Comparison of ENCODE assay signal across 10 cellular contexts in genomic region chr2:104412384-104412783, GRCh38.
DNase-seq lines count a peak whose midpoint lies in the region; ATAC-seq and TF ChIP-seq lines count a peak whose summit lies in the region.
"Had no signal": no experiment of that assay in that cellular context is flagged by ENCODE, and none has a peak within 500 bp of the region (broad histone marks: within the 10 kb centered on the region; RNA-seq: fewer than 3 reads in every experiment).

No MANE protein-coding gene starts in this region.

- H3K36me3 ChIP-seq in stomach = no peaks in the 10 kb centered on the region
- H3K36me3 ChIP-seq: BLaER1 treated with 17β-estradiol and CSF1 and Interleukin-3, amounts not matched to agents 10 nM and 100 nM had no signal

- 15 to 25% (median 16%) methylated on average over 2 of the region's 2 CpGs for WGBS in stomach, 5 donors

- H3K4me3 ChIP-seq in stomach = no peak overlapping the region
- H3K4me3 ChIP-seq: BLaER1 treated with 17β-estradiol and CSF1 and Interleukin-3, amounts not matched to agents 10 nM and 100 nM had no signal

- DNase-seq in NCI-H2081 (lab: John Stamatoyannopoulos, UW) (peak; percentile 5 to 37), NCI-H2081 treated with DMSO at 0.1 percent for 48 hours (lab: John Stamatoyannopoulos, UW) (no peak), NCI-H1105 treated with DMSO at 0.1 percent for 48 hours (lab: John Stamatoyannopoulos, UW) (peak; percentile 30), erythroblast (lab: John Stamatoyannopoulos, UW) (peak; percentile 20 to 47), stomach (no peak), 8988T (no peak)
- DNase-seq: activated B cell treated with CpG ODN at 0.5 μM for 24 hours had no signal

- TF ChIP-seq POLR2A in erythroblast (IDR thresholded peaks at IDR 0.05; ENCODE audit: low read length) = no peak
- TF ChIP-seq POLR2A in stomach (IDR thresholded peaks at IDR 0.05) = no peak

- no peaks in the 10 kb centered on the region for H3K9me3 ChIP-seq in stomach
- H3K9me3 ChIP-seq: BLaER1 treated with 17β-estradiol and CSF1 and Interleukin-3, amounts not matched to agents 10 nM and 100 nM had no signal

- peaks cover 0 to 12% (median 0%) of the 10 kb centered on the region in 3 donors for H3K27me3 ChIP-seq in stomach
- H3K27me3 ChIP-seq: BLaER1 treated with 17β-estradiol and CSF1 and Interleukin-3, amounts not matched to agents 10 nM and 100 nM had no signal

- H3K4me1 ChIP-seq in stomach = no peaks in the 10 kb centered on the region
- H3K4me1 ChIP-seq: BLaER1 treated with 17β-estradiol and CSF1 and Interleukin-3, amounts not matched to agents 10 nM and 100 nM had no signal

- no peak overlapping the region for H3K27ac ChIP-seq in stomach
- H3K27ac ChIP-seq: BLaER1 treated with 17β-estradiol and CSF1 and Interleukin-3, amounts not matched to agents 10 nM and 100 nM had no signal

- intact Hi-C loops in stomach (cut with DNase I; ENCODE audit: low total_unique reads) = no loop called here

- ATAC-seq in GM19468 (IDR thresholded peaks at IDR 0.05; ENCODE audit: extremely low read depth, unreplicated experiment) (peak; percentile 52), GM19452 (IDR thresholded peaks at IDR 0.05; ENCODE audit: unreplicated experiment) (no peak)

- peak in 5 of 7 experiments; percentile 24 to 45 (median 30) for TF ChIP-seq CTCF in stomach (IDR thresholded peaks at IDR 0.05)

- TF ChIP-seq EP300 in stomach (IDR thresholded peaks at IDR 0.05) = no peak

Comparison
In these comparisons a context has a peak if more than half of its experiments do, and no peak if none do; other contexts are left out.
1. DNase-seq: peak in NCI-H2081 (2 of 2), NCI-H1105 treated with DMSO at 0.1 percent for 48 hours (single experiment) and erythroblast (2 of 2); none in NCI-H2081 treated with DMSO at 0.1 percent for 48 hours (single experiment), stomach (single experiment) and 8988T (single experiment).